1 cellular context compared by ENCODE assay signal in genomic region chr1:43632135-43632670, GRCh38.
TF ChIP-seq lines count a peak whose summit lies in the region.

No MANE protein-coding gene starts in this region.

TF ChIP-seq in HepG2, 621 proteins besides CTCF, POLR2A, EP300 and RAD21 (continued from another document):
- TF ChIP-seq HNF1A (IDR thresholded peaks at IDR 0.05; ENCODE audit: low read depth), result peak; percentile 36; the same call in 1 of the 2 replicates
- TF ChIP-seq HNF1A (CRISPR knock-in tag; IDR thresholded peaks at IDR 0.05; ENCODE audit: borderline replicate concordance), result no peak
- TF ChIP-seq, protein P1, sequence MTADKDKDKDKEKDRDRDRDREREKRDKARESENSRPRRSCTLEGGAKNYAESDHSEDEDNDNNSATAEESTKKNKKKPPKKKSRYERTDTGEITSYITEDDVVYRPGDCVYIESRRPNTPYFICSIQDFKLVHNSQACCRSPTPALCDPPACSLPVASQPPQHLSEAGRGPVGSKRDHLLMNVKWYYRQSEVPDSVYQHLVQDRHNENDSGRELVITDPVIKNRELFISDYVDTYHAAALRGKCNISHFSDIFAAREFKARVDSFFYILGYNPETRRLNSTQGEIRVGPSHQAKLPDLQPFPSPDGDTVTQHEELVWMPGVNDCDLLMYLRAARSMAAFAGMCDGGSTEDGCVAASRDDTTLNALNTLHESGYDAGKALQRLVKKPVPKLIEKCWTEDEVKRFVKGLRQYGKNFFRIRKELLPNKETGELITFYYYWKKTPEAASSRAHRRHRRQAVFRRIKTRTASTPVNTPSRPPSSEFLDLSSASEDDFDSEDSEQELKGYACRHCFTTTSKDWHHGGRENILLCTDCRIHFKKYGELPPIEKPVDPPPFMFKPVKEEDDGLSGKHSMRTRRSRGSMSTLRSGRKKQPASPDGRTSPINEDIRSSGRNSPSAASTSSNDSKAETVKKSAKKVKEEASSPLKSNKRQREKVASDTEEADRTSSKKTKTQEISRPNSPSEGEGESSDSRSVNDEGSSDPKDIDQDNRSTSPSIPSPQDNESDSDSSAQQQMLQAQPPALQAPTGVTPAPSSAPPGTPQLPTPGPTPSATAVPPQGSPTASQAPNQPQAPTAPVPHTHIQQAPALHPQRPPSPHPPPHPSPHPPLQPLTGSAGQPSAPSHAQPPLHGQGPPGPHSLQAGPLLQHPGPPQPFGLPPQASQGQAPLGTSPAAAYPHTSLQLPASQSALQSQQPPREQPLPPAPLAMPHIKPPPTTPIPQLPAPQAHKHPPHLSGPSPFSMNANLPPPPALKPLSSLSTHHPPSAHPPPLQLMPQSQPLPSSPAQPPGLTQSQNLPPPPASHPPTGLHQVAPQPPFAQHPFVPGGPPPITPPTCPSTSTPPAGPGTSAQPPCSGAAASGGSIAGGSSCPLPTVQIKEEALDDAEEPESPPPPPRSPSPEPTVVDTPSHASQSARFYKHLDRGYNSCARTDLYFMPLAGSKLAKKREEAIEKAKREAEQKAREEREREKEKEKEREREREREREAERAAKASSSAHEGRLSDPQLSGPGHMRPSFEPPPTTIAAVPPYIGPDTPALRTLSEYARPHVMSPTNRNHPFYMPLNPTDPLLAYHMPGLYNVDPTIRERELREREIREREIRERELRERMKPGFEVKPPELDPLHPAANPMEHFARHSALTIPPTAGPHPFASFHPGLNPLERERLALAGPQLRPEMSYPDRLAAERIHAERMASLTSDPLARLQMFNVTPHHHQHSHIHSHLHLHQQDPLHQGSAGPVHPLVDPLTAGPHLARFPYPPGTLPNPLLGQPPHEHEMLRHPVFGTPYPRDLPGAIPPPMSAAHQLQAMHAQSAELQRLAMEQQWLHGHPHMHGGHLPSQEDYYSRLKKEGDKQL (CRISPR knock-in tag; IDR thresholded peaks at IDR 0.05; ENCODE audit: low read depth), result peak; percentile 51; the same call in 1 of the 2 replicates
- TF ChIP-seq ZNF547 (CRISPR knock-in tag; IDR thresholded peaks at IDR 0.05), result no peak
- TF ChIP-seq KAT8 (CRISPR knock-in tag; IDR thresholded peaks at IDR 0.05), result no peak
- TF ChIP-seq RFXAP (CRISPR knock-in tag; IDR thresholded peaks at IDR 0.05; ENCODE audit: borderline replicate concordance), result no peak
- no peak for TF ChIP-seq SMYD3 (CRISPR knock-in tag; IDR thresholded peaks at IDR 0.05)
- no peak for TF ChIP-seq EHMT2 (IDR thresholded peaks at IDR 0.05; ENCODE audit: borderline replicate concordance, low read depth, low read length)
- TF ChIP-seq SOX13 (IDR thresholded peaks at IDR 0.05), result no peak
- peak in 1 of 2 experiments; percentile 46; a peak in 1 of 4 replicates for TF ChIP-seq SOX13 (CRISPR knock-in tag; conservative IDR thresholded peaks at IDR 0.05 in 1 of 2, IDR thresholded peaks at IDR 0.05 in 1 of 2)
- peak; percentile 69 for TF ChIP-seq ZNF609 (CRISPR knock-in tag; IDR thresholded peaks at IDR 0.05; ENCODE audit: borderline replicate concordance)
